ENCODE assay signal across 1 cellular context in genomic region chr18:36067118-36067957, GRCh38.
TF ChIP-seq lines count a peak whose summit lies in the region.

RPRD1A (minus strand) TSS chr18:36067559; CDS start chr18:36067404, 155 bp downstream.

TF ChIP-seq in K562, 482 proteins besides CTCF, POLR2A, EP300 and RAD21 (continued from another document and continues in another):
- TF ChIP-seq, protein P1, sequence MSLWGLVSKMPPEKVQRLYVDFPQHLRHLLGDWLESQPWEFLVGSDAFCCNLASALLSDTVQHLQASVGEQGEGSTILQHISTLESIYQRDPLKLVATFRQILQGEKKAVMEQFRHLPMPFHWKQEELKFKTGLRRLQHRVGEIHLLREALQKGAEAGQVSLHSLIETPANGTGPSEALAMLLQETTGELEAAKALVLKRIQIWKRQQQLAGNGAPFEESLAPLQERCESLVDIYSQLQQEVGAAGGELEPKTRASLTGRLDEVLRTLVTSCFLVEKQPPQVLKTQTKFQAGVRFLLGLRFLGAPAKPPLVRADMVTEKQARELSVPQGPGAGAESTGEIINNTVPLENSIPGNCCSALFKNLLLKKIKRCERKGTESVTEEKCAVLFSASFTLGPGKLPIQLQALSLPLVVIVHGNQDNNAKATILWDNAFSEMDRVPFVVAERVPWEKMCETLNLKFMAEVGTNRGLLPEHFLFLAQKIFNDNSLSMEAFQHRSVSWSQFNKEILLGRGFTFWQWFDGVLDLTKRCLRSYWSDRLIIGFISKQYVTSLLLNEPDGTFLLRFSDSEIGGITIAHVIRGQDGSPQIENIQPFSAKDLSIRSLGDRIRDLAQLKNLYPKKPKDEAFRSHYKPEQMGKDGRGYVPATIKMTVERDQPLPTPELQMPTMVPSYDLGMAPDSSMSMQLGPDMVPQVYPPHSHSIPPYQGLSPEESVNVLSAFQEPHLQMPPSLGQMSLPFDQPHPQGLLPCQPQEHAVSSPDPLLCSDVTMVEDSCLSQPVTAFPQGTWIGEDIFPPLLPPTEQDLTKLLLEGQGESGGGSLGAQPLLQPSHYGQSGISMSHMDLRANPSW (CRISPR knock-in tag; IDR thresholded peaks at IDR 0.05), result no peak
- TF ChIP-seq, protein P2, sequence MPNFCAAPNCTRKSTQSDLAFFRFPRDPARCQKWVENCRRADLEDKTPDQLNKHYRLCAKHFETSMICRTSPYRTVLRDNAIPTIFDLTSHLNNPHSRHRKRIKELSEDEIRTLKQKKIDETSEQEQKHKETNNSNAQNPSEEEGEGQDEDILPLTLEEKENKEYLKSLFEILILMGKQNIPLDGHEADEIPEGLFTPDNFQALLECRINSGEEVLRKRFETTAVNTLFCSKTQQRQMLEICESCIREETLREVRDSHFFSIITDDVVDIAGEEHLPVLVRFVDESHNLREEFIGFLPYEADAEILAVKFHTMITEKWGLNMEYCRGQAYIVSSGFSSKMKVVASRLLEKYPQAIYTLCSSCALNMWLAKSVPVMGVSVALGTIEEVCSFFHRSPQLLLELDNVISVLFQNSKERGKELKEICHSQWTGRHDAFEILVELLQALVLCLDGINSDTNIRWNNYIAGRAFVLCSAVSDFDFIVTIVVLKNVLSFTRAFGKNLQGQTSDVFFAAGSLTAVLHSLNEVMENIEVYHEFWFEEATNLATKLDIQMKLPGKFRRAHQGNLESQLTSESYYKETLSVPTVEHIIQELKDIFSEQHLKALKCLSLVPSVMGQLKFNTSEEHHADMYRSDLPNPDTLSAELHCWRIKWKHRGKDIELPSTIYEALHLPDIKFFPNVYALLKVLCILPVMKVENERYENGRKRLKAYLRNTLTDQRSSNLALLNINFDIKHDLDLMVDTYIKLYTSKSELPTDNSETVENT (CRISPR knock-in tag; IDR thresholded peaks at IDR 0.05), result peak; percentile 22
- TF ChIP-seq TAF1 (IDR thresholded peaks at IDR 0.05; ENCODE audit: control insufficient read depth, extremely low read depth, insufficient read depth, low read length, severe bottlenecking), result peak; percentile 69
- TF ChIP-seq, protein P3, sequence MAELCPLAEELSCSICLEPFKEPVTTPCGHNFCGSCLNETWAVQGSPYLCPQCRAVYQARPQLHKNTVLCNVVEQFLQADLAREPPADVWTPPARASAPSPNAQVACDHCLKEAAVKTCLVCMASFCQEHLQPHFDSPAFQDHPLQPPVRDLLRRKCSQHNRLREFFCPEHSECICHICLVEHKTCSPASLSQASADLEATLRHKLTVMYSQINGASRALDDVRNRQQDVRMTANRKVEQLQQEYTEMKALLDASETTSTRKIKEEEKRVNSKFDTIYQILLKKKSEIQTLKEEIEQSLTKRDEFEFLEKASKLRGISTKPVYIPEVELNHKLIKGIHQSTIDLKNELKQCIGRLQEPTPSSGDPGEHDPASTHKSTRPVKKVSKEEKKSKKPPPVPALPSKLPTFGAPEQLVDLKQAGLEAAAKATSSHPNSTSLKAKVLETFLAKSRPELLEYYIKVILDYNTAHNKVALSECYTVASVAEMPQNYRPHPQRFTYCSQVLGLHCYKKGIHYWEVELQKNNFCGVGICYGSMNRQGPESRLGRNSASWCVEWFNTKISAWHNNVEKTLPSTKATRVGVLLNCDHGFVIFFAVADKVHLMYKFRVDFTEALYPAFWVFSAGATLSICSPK (IDR thresholded peaks at IDR 0.05; ENCODE audit: borderline replicate concordance), result no peak
- TF ChIP-seq HDAC2 (IDR thresholded peaks at IDR 0.05), result peak; percentile 85
- TF ChIP-seq ZNF75A (CRISPR knock-in tag; IDR thresholded peaks at IDR 0.05), result no peak
- peak in 1 of 2 experiments; percentile 61; a peak in 1 of 3 replicates for TF ChIP-seq CBX3 (IDR thresholded peaks at IDR 0.05; ENCODE audit: borderline replicate concordance in 1 of 2, low read length in 2 of 2)
- TF ChIP-seq MGA (IDR thresholded peaks at IDR 0.05), result peak; percentile 53
- TF ChIP-seq ZBTB17 (CRISPR knock-in tag; IDR thresholded peaks at IDR 0.05), result no peak
- TF ChIP-seq EGR1 (conservative IDR thresholded peaks at IDR 0.05), result peak; percentile 86
- TF ChIP-seq DACH1 (IDR thresholded peaks at IDR 0.05; ENCODE audit: partially characterized antibody), result no peak
- TF ChIP-seq PHB2 (IDR thresholded peaks at IDR 0.05; ENCODE audit: low read depth), result 0 out of 2 replicates have a peak, but pooled peaks have one; percentile 2
- TF ChIP-seq HEY1 (CRISPR knock-in tag; IDR thresholded peaks at IDR 0.05; ENCODE audit: borderline replicate concordance), result peak; percentile 8; the same call in 1 of the 2 replicates
- TF ChIP-seq ZNF79 (CRISPR knock-in tag; IDR thresholded peaks at IDR 0.05; ENCODE audit: low read depth), result no peak
- TF ChIP-seq, protein P4, sequence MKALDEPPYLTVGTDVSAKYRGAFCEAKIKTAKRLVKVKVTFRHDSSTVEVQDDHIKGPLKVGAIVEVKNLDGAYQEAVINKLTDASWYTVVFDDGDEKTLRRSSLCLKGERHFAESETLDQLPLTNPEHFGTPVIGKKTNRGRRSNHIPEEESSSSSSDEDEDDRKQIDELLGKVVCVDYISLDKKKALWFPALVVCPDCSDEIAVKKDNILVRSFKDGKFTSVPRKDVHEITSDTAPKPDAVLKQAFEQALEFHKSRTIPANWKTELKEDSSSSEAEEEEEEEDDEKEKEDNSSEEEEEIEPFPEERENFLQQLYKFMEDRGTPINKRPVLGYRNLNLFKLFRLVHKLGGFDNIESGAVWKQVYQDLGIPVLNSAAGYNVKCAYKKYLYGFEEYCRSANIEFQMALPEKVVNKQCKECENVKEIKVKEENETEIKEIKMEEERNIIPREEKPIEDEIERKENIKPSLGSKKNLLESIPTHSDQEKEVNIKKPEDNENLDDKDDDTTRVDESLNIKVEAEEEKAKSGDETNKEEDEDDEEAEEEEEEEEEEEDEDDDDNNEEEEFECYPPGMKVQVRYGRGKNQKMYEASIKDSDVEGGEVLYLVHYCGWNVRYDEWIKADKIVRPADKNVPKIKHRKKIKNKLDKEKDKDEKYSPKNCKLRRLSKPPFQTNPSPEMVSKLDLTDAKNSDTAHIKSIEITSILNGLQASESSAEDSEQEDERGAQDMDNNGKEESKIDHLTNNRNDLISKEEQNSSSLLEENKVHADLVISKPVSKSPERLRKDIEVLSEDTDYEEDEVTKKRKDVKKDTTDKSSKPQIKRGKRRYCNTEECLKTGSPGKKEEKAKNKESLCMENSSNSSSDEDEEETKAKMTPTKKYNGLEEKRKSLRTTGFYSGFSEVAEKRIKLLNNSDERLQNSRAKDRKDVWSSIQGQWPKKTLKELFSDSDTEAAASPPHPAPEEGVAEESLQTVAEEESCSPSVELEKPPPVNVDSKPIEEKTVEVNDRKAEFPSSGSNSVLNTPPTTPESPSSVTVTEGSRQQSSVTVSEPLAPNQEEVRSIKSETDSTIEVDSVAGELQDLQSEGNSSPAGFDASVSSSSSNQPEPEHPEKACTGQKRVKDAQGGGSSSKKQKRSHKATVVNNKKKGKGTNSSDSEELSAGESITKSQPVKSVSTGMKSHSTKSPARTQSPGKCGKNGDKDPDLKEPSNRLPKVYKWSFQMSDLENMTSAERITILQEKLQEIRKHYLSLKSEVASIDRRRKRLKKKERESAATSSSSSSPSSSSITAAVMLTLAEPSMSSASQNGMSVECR (CRISPR knock-in tag; IDR thresholded peaks at IDR 0.05), result peak; percentile 83; the same call in 1 of the 2 replicates
- TF ChIP-seq ZFP36 (IDR thresholded peaks at IDR 0.05; ENCODE audit: low read depth, low read length, partially characterized antibody), result peak; percentile 3
- no peak for TF ChIP-seq NFIX (CRISPR knock-in tag; IDR thresholded peaks at IDR 0.05; ENCODE audit: low read depth)
- TF ChIP-seq ZKSCAN8 (CRISPR knock-in tag; IDR thresholded peaks at IDR 0.05), result no peak
- no peak for TF ChIP-seq PYGO2 (tag; IDR thresholded peaks at IDR 0.05)
- no peak for TF ChIP-seq MAFK (IDR thresholded peaks at IDR 0.05; ENCODE audit: low read length)
- TF ChIP-seq DMBX1 (CRISPR knock-in tag; IDR thresholded peaks at IDR 0.05; ENCODE audit: borderline replicate concordance), result no peak; the same call in 1 of the 2 replicates
- TF ChIP-seq, protein P5, sequence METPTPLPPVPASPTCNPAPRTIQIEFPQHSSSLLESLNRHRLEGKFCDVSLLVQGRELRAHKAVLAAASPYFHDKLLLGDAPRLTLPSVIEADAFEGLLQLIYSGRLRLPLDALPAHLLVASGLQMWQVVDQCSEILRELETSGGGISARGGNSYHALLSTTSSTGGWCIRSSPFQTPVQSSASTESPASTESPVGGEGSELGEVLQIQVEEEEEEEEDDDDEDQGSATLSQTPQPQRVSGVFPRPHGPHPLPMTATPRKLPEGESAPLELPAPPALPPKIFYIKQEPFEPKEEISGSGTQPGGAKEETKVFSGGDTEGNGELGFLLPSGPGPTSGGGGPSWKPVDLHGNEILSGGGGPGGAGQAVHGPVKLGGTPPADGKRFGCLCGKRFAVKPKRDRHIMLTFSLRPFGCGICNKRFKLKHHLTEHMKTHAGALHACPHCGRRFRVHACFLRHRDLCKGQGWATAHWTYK (CRISPR knock-in tag; IDR thresholded peaks at IDR 0.05), result no peak
- TF ChIP-seq PML (IDR thresholded peaks at IDR 0.05; ENCODE audit: low read length), result peak; percentile 69; the same call in 1 of the 2 replicates
- TF ChIP-seq GATAD2A (IDR thresholded peaks at IDR 0.05), result 0 out of 2 replicates have a peak, but pooled peaks have one; percentile 10
- TF ChIP-seq, protein P6, sequence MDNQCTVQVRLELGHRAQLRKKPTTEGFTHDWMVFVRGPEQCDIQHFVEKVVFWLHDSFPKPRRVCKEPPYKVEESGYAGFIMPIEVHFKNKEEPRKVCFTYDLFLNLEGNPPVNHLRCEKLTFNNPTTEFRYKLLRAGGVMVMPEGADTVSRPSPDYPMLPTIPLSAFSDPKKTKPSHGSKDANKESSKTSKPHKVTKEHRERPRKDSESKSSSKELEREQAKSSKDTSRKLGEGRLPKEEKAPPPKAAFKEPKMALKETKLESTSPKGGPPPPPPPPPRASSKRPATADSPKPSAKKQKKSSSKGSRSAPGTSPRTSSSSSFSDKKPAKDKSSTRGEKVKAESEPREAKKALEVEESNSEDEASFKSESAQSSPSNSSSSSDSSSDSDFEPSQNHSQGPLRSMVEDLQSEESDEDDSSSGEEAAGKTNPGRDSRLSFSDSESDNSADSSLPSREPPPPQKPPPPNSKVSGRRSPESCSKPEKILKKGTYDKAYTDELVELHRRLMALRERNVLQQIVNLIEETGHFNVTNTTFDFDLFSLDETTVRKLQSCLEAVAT (IDR thresholded peaks at IDR 0.05), result peak in 1 of 2 experiments; percentile 45; a peak in 1 of 4 replicates
